ENCODE assay signal across 21 cellular contexts in the genomic region with DNA sequence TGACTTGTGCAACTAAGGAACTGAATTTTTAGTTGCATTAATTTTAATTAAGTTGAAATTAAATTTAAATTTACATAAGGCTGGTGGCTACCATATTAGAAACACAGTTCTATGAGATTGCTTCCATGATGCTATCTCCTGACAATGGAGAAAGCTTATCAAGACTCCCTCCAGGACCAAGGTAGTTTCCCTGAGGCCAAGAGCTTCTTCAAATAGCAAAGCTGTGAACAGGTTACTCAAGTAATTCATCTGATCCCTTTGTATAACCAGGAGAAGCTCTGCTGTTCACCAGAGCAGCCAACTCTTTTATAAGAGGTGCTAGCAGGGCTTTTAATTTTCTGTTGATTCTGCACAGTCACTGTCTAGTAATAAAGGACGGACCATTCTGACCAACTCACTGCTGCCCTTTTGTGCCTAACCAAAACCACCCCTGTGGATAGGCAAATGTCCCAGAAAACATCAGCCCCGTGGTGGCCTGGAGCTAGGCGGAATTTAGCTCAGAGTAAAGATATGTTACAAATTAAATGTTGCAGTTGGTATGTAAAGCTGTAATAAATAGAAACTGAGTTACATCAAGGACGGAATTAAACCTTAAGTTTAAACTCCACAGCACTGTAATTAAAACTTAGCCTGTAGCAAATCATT. TPM values are rescaled to one million over a fixed set of nuclear protein-coding genes. Genes with fewer than 3 reads are reported as not detected.
DNase-seq lines count a peak whose midpoint lies in the region; TF ChIP-seq lines count a peak whose summit lies in the region.
"Had no signal": no experiment of that assay in that cellular context is flagged by ENCODE, and none has a peak within 500 bp of the region (broad histone marks: within the 10 kb centered on the region; RNA-seq: fewer than 3 reads in every experiment).

No MANE protein-coding gene starts in this region.

- H3K4me1 ChIP-seq in trophoblast cell (ENCODE audit: control insufficient read depth in 1 of 2, insufficient read depth in 2 of 2, low read length in 2 of 2) (peaks cover 4 to 22% of the 10 kb centered on the region in 2 experiments), PC-9 (replicated peaks; ENCODE audit: insufficient read depth) (no peaks in the 10 kb centered on the region)

- peaks cover 35% of the 10 kb centered on the region for H3K4me1 Mint-ChIP-seq in brain
- peaks cover 60% of the 10 kb centered on the region for H3K4me1 Mint-ChIP-seq in mesothelial cell of epicardium

- H3K9ac ChIP-seq in trophoblast cell (ENCODE audit: low read length), result no peak overlapping the region

- H3K4me2 ChIP-seq in trophoblast cell (ENCODE audit: low read length) (no peak overlapping the region), PC-9 (no peak overlapping the region)
- H3K4me2 ChIP-seq: GM23338 had no signal

- CTCF ChIA-PET in PC-9 (lab: Charles Lee), result no interaction called here

- H3F3A ChIP-seq in PC-9 (ENCODE audit: insufficient read depth, low read depth), result no peaks in the 10 kb centered on the region

- no peak overlapping the region for H3K4ac ChIP-seq in trophoblast cell (ENCODE audit: low read depth, low read length)

- H2AK5ac ChIP-seq in trophoblast cell (ENCODE audit: low read length), result no peak overlapping the region

- H4K12ac ChIP-seq in trophoblast cell (ENCODE audit: low read depth, low read length), result no peak overlapping the region

- H2BK120ac ChIP-seq in trophoblast cell (ENCODE audit: insufficient read depth, low read length, poor library complexity), result peak overlapping the region; percentile 65

- BruUV-seq in PC-9 (replicated peaks; lab: Mats Ljungman, UMichigan), result no TSS peak

- DNase-seq in ELF-1 (ENCODE audit: low read depth, low spot score) (peak; percentile 56), mesothelial cell of epicardium (ENCODE audit: low spot score in 2 of 2, unreplicated experiment in 2 of 2) (no peak), trophoblast cell (peak; percentile 77 to 90), posterior cingulate gyrus (no peak), SHP77 (lab: John Stamatoyannopoulos, UW) (no peak), PC-9 (no peak)
- DNase-seq in activated CD4-positive, alpha-beta T cell treated with anti-CD3 and anti-CD28 coated beads, Interleukin-2, amount 50 U/mL, for 1 hour, result no peak
- DNase-seq: CD8-positive, alpha-beta T cell; COR-L47; DMS153; DMS79 treated with DMSO at 0.1 percent for 48 hours; EL; GDM1; H7 had no signal

- no peak overlapping the region for H3K18ac ChIP-seq in trophoblast cell (ENCODE audit: low read length)

- peak overlapping the region; percentile 22 for H4K8ac ChIP-seq in trophoblast cell (ENCODE audit: low read depth, low read length)

- H3K36me3 Mint-ChIP-seq in brain (no peaks in the 10 kb centered on the region), mesothelial cell of epicardium (peaks cover 3% of the 10 kb centered on the region)
- H3K36me3 Mint-ChIP-seq: CD8-positive, alpha-beta T cell had no signal

- peaks cover 34% of the 10 kb centered on the region for H3K79me1 ChIP-seq in trophoblast cell (ENCODE audit: low read length)

- no peaks in the 10 kb centered on the region for H3K9me2 ChIP-seq in PC-9 (ENCODE audit: insufficient read depth)

- POLR2A ChIA-PET in PC-9 (lab: Charles Lee; ENCODE audit: unreplicated experiment), result interaction anchor here (0.5 kb wide), 1 partner anchor 328 kb away, joined by 3 read pairs; no protein-coding TSS in a partner anchor

- H3K27me3 Mint-ChIP-seq in brain, result no peaks in the 10 kb centered on the region
- no peaks in the 10 kb centered on the region for H3K27me3 Mint-ChIP-seq in mesothelial cell of epicardium (ENCODE audit: low read depth)

- no peak for TF ChIP-seq CTCF in brain (conservative IDR thresholded peaks at IDR 0.05)
- TF ChIP-seq CTCF in mesothelial cell of epicardium (IDR thresholded peaks at IDR 0.05; ENCODE audit: unreplicated experiment), result no peak
- TF ChIP-seq CTCF in PC-9 (conservative IDR thresholded peaks at IDR 0.05), result no peak

- no peaks in the 10 kb centered on the region for H3K79me2 ChIP-seq in trophoblast cell (ENCODE audit: control insufficient read depth, insufficient read depth, low read length, poor library complexity)
- no peaks in the 10 kb centered on the region for H3K79me2 ChIP-seq in PC-9 (ENCODE audit: low read depth)

- H2BK5ac ChIP-seq in trophoblast cell (ENCODE audit: low read depth, low read length, poor library complexity), result peak overlapping the region; percentile 70

- peak overlapping the region; percentile 70 for H4K91ac ChIP-seq in trophoblast cell (ENCODE audit: low read depth, low read length)

- H4K20me1 ChIP-seq in PC-9 (ENCODE audit: insufficient read depth), result no peaks in the 10 kb centered on the region

- peaks cover 0 to 5% (median 0%) of the 10 kb centered on the region in 5 experiments for H3K9me3 Mint-ChIP-seq in brain
- H3K9me3 Mint-ChIP-seq in mesothelial cell of epicardium, result peaks cover 6% of the 10 kb centered on the region

- intact Hi-C loops in posterior cingulate gyrus (cut with DNase I), result no loop called here
- intact Hi-C loops in PC-9 (cut with micrococcal nuclease; ENCODE audit: unreplicated experiment), result no loop called here

- H3K9me3 ChIP-seq in trophoblast cell (ENCODE audit: insufficient read depth, low read depth, low read length) (no peaks in the 10 kb centered on the region), PC-9 (ENCODE audit: insufficient read depth, low read depth) (no peaks in the 10 kb centered on the region)

- no CpG with 5 or more reads among the region's 4 CpGs for WGBS in trophoblast cell (ENCODE audit: extremely low coverage, insufficient coverage, insufficient read length)

- H3K27me3 ChIP-seq in trophoblast cell (ENCODE audit: insufficient read depth, low read length) (no peaks in the 10 kb centered on the region), PC-9 (ENCODE audit: insufficient read depth, low read depth) (no peaks in the 10 kb centered on the region)

- H3K4me3 ChIP-seq in trophoblast cell (ENCODE audit: low read depth, low read length) (no peak overlapping the region), PC-9 (no peak overlapping the region)
- H3K4me3 ChIP-seq: GM23338 had no signal

- H2AFZ ChIP-seq in trophoblast cell (ENCODE audit: insufficient read depth, low read length, poor library complexity) (no peak overlapping the region), PC-9 (no peak overlapping the region)
- H2AFZ ChIP-seq: GM23338 had no signal

- H3K23ac ChIP-seq in trophoblast cell (ENCODE audit: low read length), result no peak overlapping the region

- H3K14ac ChIP-seq in trophoblast cell (ENCODE audit: low read length), result peak overlapping the region; percentile 46

- H3K27ac ChIP-seq in trophoblast cell (ENCODE audit: low read depth, low read length) (peak overlapping the region; percentile 77), PC-9 (no peak overlapping the region)
- H3K27ac ChIP-seq: 22Rv1, HL-60 had no signal

- H3K4me3 Mint-ChIP-seq in brain (no peak overlapping the region), mesothelial cell of epicardium (no peak overlapping the region)
- H3K4me3 Mint-ChIP-seq: CD14-positive monocyte; CD8-positive, alpha-beta T cell; GM23338 had no signal

- H3K36me3 ChIP-seq in trophoblast cell (ENCODE audit: control insufficient read depth in 1 of 2, insufficient read depth in 2 of 2, low read length in 2 of 2) (no peaks in the 10 kb centered on the region), PC-9 (ENCODE audit: low read depth) (no peaks in the 10 kb centered on the region)

- H3K27ac Mint-ChIP-seq in brain, result peak overlapping the region in 3 of 5 experiments; percentile 34 to 48 (median 44)
- peak overlapping the region; percentile 67 for H3K27ac Mint-ChIP-seq in mesothelial cell of epicardium
- H3K27ac Mint-ChIP-seq: CD14-positive monocyte; CD8-positive, alpha-beta T cell had no signal

- no peak overlapping the region for H2BK12ac ChIP-seq in trophoblast cell (ENCODE audit: low read length)

RNA-seq across cellular contexts. Expression of a gene that starts 55.5 kb away (rescaled TPM):
- polyA plus RNA-seq in brain (ENCODE audit: insufficient read depth, low read depth, low replicate concordance), result not detected
- not detected in 3 replicates for total RNA-seq in mesothelial cell of epicardium
- polyA plus RNA-seq in trophoblast cell (2013), result 0.06 and 0.07 TPM in 2 replicates
- total RNA-seq in PC-9 (2021), result not detected in 2 replicates
- total RNA-seq: A673; CD8-positive, alpha-beta T cell; GM23338; H7 had no signal
- polyA plus RNA-seq: BJ, CD14-positive monocyte had no signal

Comparison
In these comparisons a context has a peak if more than half of its experiments do, and no peak if none do; other contexts are left out.
1. DNase-seq: peak in ELF-1 (single experiment) and trophoblast cell (2 of 2); none in mesothelial cell of epicardium (0 of 2), posterior cingulate gyrus (0 of 10), activated CD4-positive, alpha-beta T cell treated with anti-CD3 and anti-CD28 coated beads, Interleukin-2, amount 50 U/mL, for 1 hour (single experiment), SHP77 (0 of 2) and PC-9 (0 of 2).